ENCODE assay signal across 1 cellular context in genomic region chr2:63588385-63589147, GRCh38.
A peak's percentile ranks its signal among the peaks of the same experiment; 100 is the strongest.
TF ChIP-seq lines count a peak whose summit lies in the region.

Gene MDH1 (plus strand): TSS chr2:63588963. CDS start chr2:63589044, 81 bp downstream.
Gene WDPCP (minus strand): TSS chr2:63588477. CDS start chr2:63588271, 206 bp downstream.

TF ChIP-seq in WTC11, 78 proteins besides CTCF, POLR2A, EP300 and RAD21 (continued from another document):
- TF ChIP-seq, protein P1, sequence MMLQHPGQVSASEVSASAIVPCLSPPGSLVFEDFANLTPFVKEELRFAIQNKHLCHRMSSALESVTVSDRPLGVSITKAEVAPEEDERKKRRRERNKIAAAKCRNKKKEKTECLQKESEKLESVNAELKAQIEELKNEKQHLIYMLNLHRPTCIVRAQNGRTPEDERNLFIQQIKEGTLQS (CRISPR knock-in tag; conservative IDR thresholded peaks at IDR 0.05) = no peak
- TF ChIP-seq CBFB (CRISPR knock-in tag; IDR thresholded peaks at IDR 0.05; ENCODE audit: low read depth) (peak; percentile 54; the same call in 1 of the 2 replicates), ZNF396 (CRISPR knock-in tag; IDR thresholded peaks at IDR 0.05; ENCODE audit: borderline replicate concordance) (no peak)
- TF ChIP-seq, protein P2, sequence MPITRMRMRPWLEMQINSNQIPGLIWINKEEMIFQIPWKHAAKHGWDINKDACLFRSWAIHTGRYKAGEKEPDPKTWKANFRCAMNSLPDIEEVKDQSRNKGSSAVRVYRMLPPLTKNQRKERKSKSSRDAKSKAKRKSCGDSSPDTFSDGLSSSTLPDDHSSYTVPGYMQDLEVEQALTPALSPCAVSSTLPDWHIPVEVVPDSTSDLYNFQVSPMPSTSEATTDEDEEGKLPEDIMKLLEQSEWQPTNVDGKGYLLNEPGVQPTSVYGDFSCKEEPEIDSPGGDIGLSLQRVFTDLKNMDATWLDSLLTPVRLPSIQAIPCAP (CRISPR knock-in tag; IDR thresholded peaks at IDR 0.05) = 0 out of 2 replicates have a peak, but pooled peaks have one; percentile 33
